8 cellular contexts compared by ENCODE assay signal in genomic region chr7:75637854-75638606, GRCh38.
A peak's percentile ranks its signal among the peaks of the same experiment; 100 is the strongest.
DNase-seq lines count a peak whose midpoint lies in the region; ATAC-seq and TF ChIP-seq lines count a peak whose summit lies in the region.

No MANE protein-coding gene starts in this region.

- H3K4me3 Mint-ChIP-seq in nephron = peak overlapping the region; percentile 83 to 86 (median 84)

- no peaks in the 10 kb centered on the region for H3K9me3 Mint-ChIP-seq in nephron

- no peak for TF ChIP-seq POLR2A in NB4 (IDR thresholded peaks at IDR 0.05; ENCODE audit: extremely low read depth, insufficient read length)

- H3K36me3 Mint-ChIP-seq in nephron (ENCODE audit: low read depth) = peaks cover 9% of the 10 kb centered on the region

- TF ChIP-seq CTCF in NB4 (IDR thresholded peaks at IDR 0.05; ENCODE audit: low read depth, low read length) (no peak), nephron (IDR thresholded peaks at IDR 0.05; ENCODE audit: unreplicated experiment in 3 of 3) (no peak)

- no peaks in the 10 kb centered on the region for H3K27me3 Mint-ChIP-seq in nephron (ENCODE audit: low read depth)

- H3K4me1 Mint-ChIP-seq in nephron = peaks cover 27% of the 10 kb centered on the region

- H3K27ac Mint-ChIP-seq in nephron = peak overlapping the region in 2 of 3 experiments; percentile 53 to 78

- DNase-seq in Ammon's horn (ENCODE audit: low spot score) = peak; percentile 20
- no peak for DNase-seq in NB4 (ENCODE audit: low read depth)
- DNase-seq in stimulated activated CD4-positive, alpha-beta T cell treated with anti-CD3 and anti-CD28 coated beads, Interleukin-4, amount 100 ng/mL, for 4 hours = no peak
- no peak for DNase-seq in effector CD8-positive, alpha-beta T cell (lab: John Stamatoyannopoulos, UW)
- no peak for DNase-seq in KG1 (lab: John Stamatoyannopoulos, UW)

- H3K9ac ChIP-seq in endocrine pancreas (ENCODE audit: control insufficient read depth, insufficient read depth, low read length) = peak overlapping the region; percentile 16

- no peaks in the 10 kb centered on the region for H3K36me3 ChIP-seq in endocrine pancreas (ENCODE audit: control insufficient read depth, insufficient read depth, low read length)

- no peaks in the 10 kb centered on the region for H3K27me3 ChIP-seq in endocrine pancreas (ENCODE audit: control insufficient read depth, insufficient read depth, low read length)

- no peak for ATAC-seq in HG03196 (IDR thresholded peaks at IDR 0.05; ENCODE audit: unreplicated experiment)

- no peaks in the 10 kb centered on the region for H3K9me3 ChIP-seq in endocrine pancreas (ENCODE audit: control insufficient read depth, low read length)

- no peaks in the 10 kb centered on the region for H3K4me1 ChIP-seq in endocrine pancreas (ENCODE audit: control insufficient read depth, insufficient read depth, low read length)

- H3K4me3 ChIP-seq in NB4 (ENCODE audit: low read depth, low read length) = peak overlapping the region; percentile 60
- no peak overlapping the region for H3K4me3 ChIP-seq in endocrine pancreas (ENCODE audit: control insufficient read depth, insufficient read depth, low read length)
